34 cellular contexts compared by ENCODE assay signal in genomic region chr18:44497757-44498490, GRCh38.
"Had no signal": no experiment of that assay in that cellular context is flagged by ENCODE, and none has a peak within 500 bp of the region (broad histone marks: within the 10 kb centered on the region; RNA-seq: fewer than 3 reads in every experiment).

No MANE protein-coding gene starts in this region.

- H3K9me3 ChIP-seq: breast epithelium, colonic mucosa, left lung, lower lobe of right lung, thoracic aorta, vagina had no signal

- H3K4me1 ChIP-seq: breast epithelium, colonic mucosa, left lung, lower lobe of right lung, vagina had no signal

- H3K27me3 Mint-ChIP-seq: activated CD4-positive, alpha-beta T cell treated with anti-CD3 and anti-CD28 coated beads, Interleukin-2, amount 10 ng/mL, durations not matched to agents 24 days and 14 days; activated T-cell treated with anti-CD3 and anti-CD28 coated beads, Interleukin-2, amount 50 U/mL, for 24 hours; activated T-helper 17 cell treated with anti-CD3 and anti-CD28 coated beads, Interleukin-2, amount 50 U/mL, for 72 hours; central memory CD8-positive, alpha-beta T cell; progenitor cell of endocrine pancreas had no signal

- H3K27ac ChIP-seq: breast epithelium, colonic mucosa, left lung, lower lobe of right lung, thoracic aorta, vagina had no signal

- H3K4me3 Mint-ChIP-seq: activated CD4-positive, alpha-beta memory T cell treated with anti-CD3 and anti-CD28 coated beads, Interleukin-2, amount 10 ng/mL, durations not matched to agents 7 days and 5 days; activated CD4-positive, alpha-beta T cell treated with anti-CD3 and anti-CD28 coated beads, Interleukin-2, amount 10 ng/mL, durations not matched to agents 24 days and 14 days; activated T-cell treated with anti-CD3 and anti-CD28 coated beads, Interleukin-2, amount 50 U/mL, for 24 hours; activated T-helper 17 cell treated with anti-CD3 and anti-CD28 coated beads, Interleukin-2, amount 50 U/mL, for 72 hours; central memory CD8-positive, alpha-beta T cell; immature natural killer cell; natural killer cell; type B pancreatic cell had no signal

- H3K36me3 Mint-ChIP-seq: natural killer cell, type B pancreatic cell had no signal

- H3K36me3 ChIP-seq: breast epithelium, colonic mucosa, left lung, lower lobe of right lung, thoracic aorta, vagina had no signal

- H3K4me1 Mint-ChIP-seq: activated CD4-positive, alpha-beta memory T cell treated with anti-CD3 and anti-CD28 coated beads, Interleukin-2, amount 10 ng/mL, durations not matched to agents 7 days and 5 days; activated CD4-positive, alpha-beta T cell treated with anti-CD3 and anti-CD28 coated beads, Interleukin-2, amount 10 ng/mL, durations not matched to agents 24 days and 14 days; activated T-helper 17 cell treated with anti-CD3 and anti-CD28 coated beads, Interleukin-2, amount 50 U/mL, for 72 hours had no signal

- ATAC-seq: activated T-helper 17 cell treated with anti-CD3 and anti-CD28 coated beads, Interleukin-2, amount 50 U/mL, for 72 hours; left lung; lower lobe of right lung; natural killer cell; sciatic nerve had no signal

- H3K27me3 ChIP-seq: breast epithelium, colonic mucosa, left lung, vagina had no signal

- DNase-seq: activated CD4-positive, alpha-beta memory T cell treated with anti-CD3 and anti-CD28 coated beads, Interleukin-2, amount 10 ng/mL, durations not matched to agents 7 days and 5 days; activated CD4-positive, alpha-beta T cell treated with anti-CD3 and anti-CD28 coated beads, Interleukin-2, amount 10 ng/mL, durations not matched to agents 24 days and 14 days; activated CD4-positive, CD25-positive, alpha-beta regulatory T cell treated with anti-CD3 and anti-CD28 coated beads, Interleukin-2, amount 50 U/mL, for 72 hours; activated CD8-positive, alpha-beta memory T cell treated with anti-CD3 and anti-CD28 coated beads, Interleukin-2, amount 50 U/mL, for 48 hours; activated gamma-delta T cell treated with Interleukin-2 at 50 U/mL for 16 hours; activated naive CD4-positive, alpha-beta T cell treated with anti-CD3 and anti-CD28 coated beads, Interleukin-2, amount 50 U/mL, for 16 hours; activated T-cell treated with anti-CD3 and anti-CD28 coated beads, Interleukin-2, amount 50 U/mL, for 24 hours; amygdala; colonic mucosa; foreskin fibroblast; hypothalamus; immature natural killer cell; kidney glomerular epithelial cell; left lung; lower lobe of right lung; mesenchymal stem cell; natural killer cell; retina; small intestine; stimulated activated CD4-positive, alpha-beta T cell treated with anti-CD3 and anti-CD28 coated beads, Interleukin-1b, Interleukin-23, amount 100 ng/mL, for 48 hours; stimulated activated CD4-positive, alpha-beta T cell treated with anti-CD3 and anti-CD28 coated beads, Interleukin-4, amount 100 ng/mL, for 4 hours; stimulated activated CD8-positive, alpha-beta memory T cell treated with anti-CD3 and anti-CD28 coated beads, Interleukin-4, amount 100 ng/mL, for 48 hours; stimulated activated naive CD4-positive, alpha-beta T cell; SW 1271; T-helper 2 cell had no signal

- H3K4me3 ChIP-seq: breast epithelium, colonic mucosa, left lung, lower lobe of right lung, thoracic aorta, vagina had no signal

- H3K9me3 Mint-ChIP-seq: activated CD4-positive, alpha-beta memory T cell treated with anti-CD3 and anti-CD28 coated beads, Interleukin-2, amount 10 ng/mL, durations not matched to agents 7 days and 5 days; activated T-cell treated with anti-CD3 and anti-CD28 coated beads, Interleukin-2, amount 50 U/mL, for 24 hours; activated T-helper 17 cell treated with anti-CD3 and anti-CD28 coated beads, Interleukin-2, amount 50 U/mL, for 72 hours; central memory CD8-positive, alpha-beta T cell; immature natural killer cell had no signal

- FAIRE-seq: endothelial cell of umbilical vein, small intestine had no signal

- H3K27ac Mint-ChIP-seq: activated CD4-positive, alpha-beta memory T cell treated with anti-CD3 and anti-CD28 coated beads, Interleukin-2, amount 10 ng/mL, durations not matched to agents 7 days and 5 days; activated CD4-positive, alpha-beta T cell treated with anti-CD3 and anti-CD28 coated beads, Interleukin-2, amount 10 ng/mL, durations not matched to agents 24 days and 14 days; activated T-cell treated with anti-CD3 and anti-CD28 coated beads, Interleukin-2, amount 50 U/mL, for 24 hours; activated T-helper 17 cell treated with anti-CD3 and anti-CD28 coated beads, Interleukin-2, amount 50 U/mL, for 72 hours; immature natural killer cell; natural killer cell; progenitor cell of endocrine pancreas; type B pancreatic cell had no signal
